In genomic region chr17:42118545-42118944, GRCh38 we compare ENCODE assay signal across 8 cellular contexts. TPM values are rescaled to one million over a fixed set of nuclear protein-coding genes. Genes with fewer than 3 reads are reported as not detected.
DNase-seq lines count a peak whose midpoint lies in the region; ATAC-seq and TF ChIP-seq lines count a peak whose summit lies in the region.

No MANE protein-coding gene starts in this region.

- no peaks in the 10 kb centered on the region for H3K9me3 ChIP-seq in CD4-positive, alpha-beta T cell (ENCODE audit: control insufficient read depth, low read length)
- no peaks in the 10 kb centered on the region for H3K9me3 ChIP-seq in psoas muscle

- peak; percentile 31 for ATAC-seq in CD4-positive, alpha-beta T cell (ENCODE audit: poor library complexity)
- ATAC-seq in psoas muscle = no peak
- ATAC-seq in GM19324 (IDR thresholded peaks at IDR 0.05; ENCODE audit: low FRiP score, unreplicated experiment) = no peak
- no peak for ATAC-seq in sciatic nerve
- no peak for ATAC-seq in HG03159 (IDR thresholded peaks at IDR 0.05; ENCODE audit: unreplicated experiment)

- peak; percentile 33 for TF ChIP-seq CTCF in CD4-positive, alpha-beta T cell (IDR thresholded peaks at IDR 0.05)
- peak; percentile 27 for TF ChIP-seq CTCF in psoas muscle (IDR thresholded peaks at IDR 0.05)

- CTCF ChIA-PET in CD4-positive, alpha-beta T cell (lab: Charles Lee) = no interaction called here

- intact Hi-C loops in CD4-positive, alpha-beta T cell (cut with DNase I, micrococcal nuclease) = loop anchor here (5.0 kb wide), 1 partner anchor 381 kb away; no protein-coding TSS in a partner anchor
- intact Hi-C loops in psoas muscle (cut with DNase I) (loop anchor here (5.0 to 10.0 kb wide), 3 partner anchors 51 to 286 kb away; no protein-coding TSS in a partner anchor), sciatic nerve (cut with DNase I) (loop anchor here (5.0 kb wide), 1 partner anchor 156 kb away; no protein-coding TSS in a partner anchor)

- no peak overlapping the region for H3K4me3 ChIP-seq in H7 (ENCODE audit: insufficient read depth, low read depth, low read length)
- no peak overlapping the region for H3K4me3 ChIP-seq in psoas muscle

- DNase-seq in CD4-positive, alpha-beta T cell = peak in 4 of 10 experiments; percentile 27 to 41 (median 30)
- peak; percentile 84 for DNase-seq in H7
- peak; percentile 15 for DNase-seq in T follicular helper cell (ENCODE audit: low read depth)
- peak; percentile 55 for DNase-seq in cerebellar cortex (ENCODE audit: low spot score)
- DNase-seq in psoas muscle = no peak
- no peak for DNase-seq in sciatic nerve (ENCODE audit: low spot score)

- no peak overlapping the region for H3K27ac Mint-ChIP-seq in CD4-positive, alpha-beta T cell

- H3K27me3 Mint-ChIP-seq in CD4-positive, alpha-beta T cell = no peaks in the 10 kb centered on the region

- H3K36me3 ChIP-seq in H7 (replicated peaks; ENCODE audit: control insufficient read depth, insufficient read depth, low read length) (peaks cover 16% of the 10 kb centered on the region), psoas muscle (ENCODE audit: insufficient read depth in 1 of 2, low read depth in 1 of 2) (peaks cover 0 to 57% of the 10 kb centered on the region in 2 donors)

- WGBS in psoas muscle, 3 donors = 59 to 77% (median 72%) methylated on average over 2 of the region's 2 CpGs

- H3K27me3 ChIP-seq in CD4-positive, alpha-beta T cell (ENCODE audit: control insufficient read depth, insufficient read depth, low read length) = no peaks in the 10 kb centered on the region
- H3K27me3 ChIP-seq in H7 (ENCODE audit: control insufficient read depth, insufficient read depth, low read length) (no peaks in the 10 kb centered on the region), psoas muscle (ENCODE audit: insufficient read depth in 3 of 3, low read length in 2 of 3) (no peaks in the 10 kb centered on the region)

- no peak overlapping the region for H3K27ac ChIP-seq in CD4-positive, alpha-beta T cell (ENCODE audit: low read depth, low read length)
- no peak overlapping the region for H3K27ac ChIP-seq in psoas muscle

- peaks cover 22% of the 10 kb centered on the region for H3K4me1 ChIP-seq in psoas muscle

- H3K36me3 Mint-ChIP-seq in CD4-positive, alpha-beta T cell (ENCODE audit: low read depth) = peaks cover 27% of the 10 kb centered on the region

- H3K4me3 Mint-ChIP-seq in CD4-positive, alpha-beta T cell = peak overlapping the region; percentile 68

- H3K4me1 Mint-ChIP-seq in CD4-positive, alpha-beta T cell (ENCODE audit: low read depth) = peaks cover 32% of the 10 kb centered on the region

- no peaks in the 10 kb centered on the region for H3K9me3 Mint-ChIP-seq in CD4-positive, alpha-beta T cell

- POLR2A ChIA-PET in CD4-positive, alpha-beta T cell (lab: Charles Lee) = no interaction called here

RNA-seq across cellular contexts. Expression of gene KAT2A, which starts 2.6 kb away (rescaled TPM):
- total RNA-seq in CD4-positive, alpha-beta T cell = 10 to 100 TPM; 38.5 to 42.4 TPM
- total RNA-seq in H7 (2014; rRNA removed; shearing (Covaris generic)) = 24.8 and 26.0 TPM in 2 replicates
- total RNA-seq in psoas muscle (10 to 100 TPM; 12.3 to 35.3 (median 20.0) TPM), sciatic nerve (58.0 TPM)
- polyA plus RNA-seq in psoas muscle = 10 to 100 TPM; 20.9 to 23.5 (median 21.2) TPM

RNA-seq across cellular contexts. Expression of gene HSPB9, which starts 4.1 kb away (rescaled TPM):
- total RNA-seq in CD4-positive, alpha-beta T cell = not detected
- total RNA-seq in H7 (2014; rRNA removed; shearing (Covaris generic)) = 0.10 and 0.22 TPM in 2 replicates
- under 1 TPM in 1 of 4 donors, not detected in 3; 0.43 TPM for total RNA-seq in psoas muscle
- under 1 TPM in 2 of 3 donors, not detected in 1; 0.03 to 0.53 TPM for polyA plus RNA-seq in psoas muscle
- total RNA-seq in sciatic nerve = not detected

RNA-seq across cellular contexts. Expression of gene DHX58, which starts 6.0 kb away (rescaled TPM):
- total RNA-seq in CD4-positive, alpha-beta T cell = 10 to 100 TPM; 33.5 to 35.6 TPM
- total RNA-seq in H7 (2014; rRNA removed; shearing (Covaris generic)) = 1.2 and 5.6 TPM in 2 replicates
- total RNA-seq in psoas muscle (1 to 10 TPM; 2.0 to 4.2 (median 3.1) TPM), sciatic nerve (24.8 TPM)
- polyA plus RNA-seq in psoas muscle = 1 to 10 TPM; 1.3 to 2.8 (median 2.0) TPM

RNA-seq across cellular contexts. Expression of gene ZNF385C, which starts 20.3 kb away (rescaled TPM):
- total RNA-seq in CD4-positive, alpha-beta T cell = under 1 TPM in 1 of 2 experiments, not detected in 1; 0.20 TPM
- 2.7 and 3.8 TPM in 2 replicates for total RNA-seq in H7 (2014; rRNA removed; shearing (Covaris generic))
- total RNA-seq in psoas muscle = 1 to 10 TPM in 3 of 4 donors, under 1 TPM in 1; 0.50 to 9.2 (median 1.1) TPM
- under 1 TPM; 0.22 to 0.36 (median 0.32) TPM for polyA plus RNA-seq in psoas muscle
- total RNA-seq in sciatic nerve = 3.0 TPM

RNA-seq across cellular contexts. Expression of gene RAB5C, which starts 36.2 kb away (rescaled TPM):
- 10 to 100 TPM; 66.4 to 71.2 TPM for total RNA-seq in CD4-positive, alpha-beta T cell
- total RNA-seq in H7 (2014; rRNA removed; shearing (Covaris generic)) = 82.9 and 91.4 TPM in 2 replicates
- total RNA-seq in psoas muscle = 10 to 100 TPM; 27.3 to 43.2 (median 38.7) TPM
- polyA plus RNA-seq in psoas muscle = 10 to 100 TPM; 41.5 to 70.9 (median 60.0) TPM
- total RNA-seq in sciatic nerve = 96.1 TPM

Comparison
In these comparisons a context has a peak if more than half of its experiments do, and no peak if none do; other contexts are left out.
1. DNase-seq: peak in H7 (single experiment), T follicular helper cell (single experiment) and cerebellar cortex (single experiment); none in psoas muscle (0 of 2) and sciatic nerve (single experiment).